Comparison of ENCODE assay signal across 14 cellular contexts in the genomic region with DNA sequence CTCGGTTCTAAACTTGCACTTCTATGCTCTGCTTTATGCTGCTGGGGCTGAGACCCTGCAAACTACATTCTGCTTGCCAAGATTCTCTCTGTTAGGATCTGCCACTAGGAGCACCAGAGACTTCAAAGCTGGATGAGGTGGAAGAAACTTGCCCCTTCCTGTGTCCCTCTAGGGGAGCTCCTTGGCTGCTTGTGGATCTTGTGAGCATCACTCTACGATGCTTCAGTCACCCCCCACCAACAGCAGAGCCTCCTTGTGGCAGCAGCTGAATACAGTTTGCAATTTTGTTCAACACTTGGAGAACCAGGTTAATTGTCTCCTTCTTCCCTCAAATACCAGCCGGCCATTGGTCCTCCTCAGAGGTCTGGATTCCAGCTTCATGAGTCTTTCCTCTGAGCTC.
DNase-seq lines count a peak whose midpoint lies in the region; ATAC-seq, FAIRE-seq and TF ChIP-seq lines count a peak whose summit lies in the region.
"Had no signal": no experiment of that assay in that cellular context is flagged by ENCODE, and none has a peak within 500 bp of the region (broad histone marks: within the 10 kb centered on the region; RNA-seq: fewer than 3 reads in every experiment).

No MANE protein-coding gene starts in this region.

- no peak overlapping the region for H3K9ac ChIP-seq in DND-41 (ENCODE audit: low read depth, low read length)
- no peak overlapping the region for H3K9ac ChIP-seq in GM12878 (ENCODE audit: control insufficient read depth, insufficient read depth, low read length)

- H3K36me3 Mint-ChIP-seq in immature natural killer cell = no peaks in the 10 kb centered on the region
- H3K36me3 Mint-ChIP-seq in activated T-helper 17 cell treated with anti-CD3 and anti-CD28 coated beads, Interleukin-2, amount 50 U/mL, for 72 hours (ENCODE audit: low read depth) = no peaks in the 10 kb centered on the region

- 20% methylated on average over 3 of the region's 3 CpGs for WGBS in GM12878 (ENCODE audit: insufficient coverage, insufficient replicate concordance, low lambda C conversion rate, missing lambda C conversion rate)

- RAD21 ChIA-PET in GM12878 (lab: Charles Lee; ENCODE audit: unreplicated experiment) = no interaction called here

- H3K4me1 ChIP-seq in DND-41 (ENCODE audit: insufficient read depth, low read length) (no peaks in the 10 kb centered on the region), GM12878 (ENCODE audit: control insufficient read depth, insufficient read depth, low read length) (no peaks in the 10 kb centered on the region), mucosa of descending colon (ENCODE audit: low read depth) (no peaks in the 10 kb centered on the region)

- POLR2A ChIA-PET in GM12878 (lab: Charles Lee) = no interaction called here

- no peak overlapping the region for H3K27ac ChIP-seq in DND-41 (ENCODE audit: low read length)
- H3K27ac ChIP-seq in GM12878 (ENCODE audit: control insufficient read depth, insufficient read depth) = no peak overlapping the region

- no TSS peak for BruUV-seq in GM12878 (replicated peaks; lab: Mats Ljungman, UMichigan)

- H3K27me3 ChIP-seq in DND-41 (ENCODE audit: insufficient read depth, low read length, poor library complexity) = no peaks in the 10 kb centered on the region
- H3K27me3 ChIP-seq in MG63 = no peaks in the 10 kb centered on the region
- no peaks in the 10 kb centered on the region for H3K27me3 ChIP-seq in GM12878 (replicated peaks in 1 of 2; ENCODE audit: control insufficient read depth in 2 of 2, insufficient read depth in 2 of 2, low read length in 1 of 2)

- DNase-seq in DND-41 (no peak), MG63 (peak; percentile 17), GM12878 (ENCODE audit: low read depth, low spot score) (no peak), mucosa of descending colon (no peak), immature natural killer cell (no peak), hippocampal formation (lab: John Stamatoyannopoulos, UW) (no peak)
- DNase-seq: activated CD4-positive, alpha-beta T cell treated with anti-CD3 and anti-CD28 coated beads for 4 hours; activated naive CD4-positive, alpha-beta T cell treated with anti-CD3 and anti-CD28 coated beads, Interleukin-2, amount 50 U/mL, for 16 hours; DMS79; HFFc6; NCI-H1092 had no signal

- no peaks in the 10 kb centered on the region for H3K4me1 Mint-ChIP-seq in immature natural killer cell
- no peaks in the 10 kb centered on the region for H3K4me1 Mint-ChIP-seq in activated T-helper 17 cell treated with anti-CD3 and anti-CD28 coated beads, Interleukin-2, amount 50 U/mL, for 72 hours

- H3K4me3 Mint-ChIP-seq in immature natural killer cell = no peak overlapping the region
- H3K4me3 Mint-ChIP-seq in activated T-helper 17 cell treated with anti-CD3 and anti-CD28 coated beads, Interleukin-2, amount 50 U/mL, for 72 hours = no peak overlapping the region
- H3K4me3 Mint-ChIP-seq: HFFc6 had no signal

- TF ChIP-seq RAD21 in GM12878 (IDR thresholded peaks at IDR 0.05; ENCODE audit: insufficient read depth, low read depth, low read length) = no peak

- CTCF ChIA-PET in GM12878 (lab: Yijun Ruan, JAX) = interaction anchor here (1.0 kb wide), 1 partner anchor 9 kb away, joined by 4 read pairs; no protein-coding TSS in a partner anchor

- H4K20me1 ChIP-seq in DND-41 (ENCODE audit: insufficient read depth, low read length) (no peaks in the 10 kb centered on the region), GM12878 (ENCODE audit: control insufficient read depth, insufficient read depth) (no peaks in the 10 kb centered on the region)

- H3K27ac Mint-ChIP-seq in immature natural killer cell = no peak overlapping the region
- no peak overlapping the region for H3K27ac Mint-ChIP-seq in activated T-helper 17 cell treated with anti-CD3 and anti-CD28 coated beads, Interleukin-2, amount 50 U/mL, for 72 hours
- H3K27ac Mint-ChIP-seq: HFFc6 had no signal

- H3K9me3 ChIP-seq in DND-41 (ENCODE audit: insufficient read depth, low read length, severe bottlenecking) (no peaks in the 10 kb centered on the region), MG63 (no peaks in the 10 kb centered on the region), GM12878 (replicated peaks; ENCODE audit: control insufficient read depth, insufficient read depth, low read length) (no peaks in the 10 kb centered on the region), mucosa of descending colon (no peaks in the 10 kb centered on the region)

- ATAC-seq in DND-41 (ENCODE audit: insufficient read depth, low read depth) (no peak), GM12878 (peak; percentile 33), mucosa of descending colon (peak; percentile 32), GM21381 (IDR thresholded peaks at IDR 0.05; ENCODE audit: unreplicated experiment) (no peak)
- no peak for ATAC-seq in activated T-helper 17 cell treated with anti-CD3 and anti-CD28 coated beads, Interleukin-2, amount 50 U/mL, for 72 hours (replicated peaks)

- in situ Hi-C loops in GM12878 (cut with MboI) = no loop called here

- H3K4me2 ChIP-seq in DND-41 (ENCODE audit: insufficient read depth, low read length) (no peak overlapping the region), GM12878 (ENCODE audit: control insufficient read depth, insufficient read depth) (no peak overlapping the region)

- H3K4me3 ChIP-seq in DND-41 (ENCODE audit: low read depth in 1 of 2, low read length in 2 of 2) (no peak overlapping the region), MG63 (no peak overlapping the region), GM12878 (no peak overlapping the region), mucosa of descending colon (no peak overlapping the region)

- peak; percentile 16 for TF ChIP-seq CTCF in DND-41 (IDR thresholded peaks at IDR 0.05; ENCODE audit: borderline replicate concordance, extremely low read depth, low read length, poor library complexity, severe bottlenecking)
- TF ChIP-seq CTCF in GM12878 (IDR thresholded peaks at IDR 0.05 in 2 of 3, conservative IDR thresholded peaks at IDR 0.05 in 1 of 3; ENCODE audit: control insufficient read depth in 2 of 3, extremely low read depth in 1 of 3, insufficient read depth in 1 of 3, low read depth in 3 of 3, low read length in 3 of 3) = no peak; a peak in 1 of 6 replicates
- TF ChIP-seq CTCF in mucosa of descending colon (IDR thresholded peaks at IDR 0.05) = no peak

- no peak for FAIRE-seq in GM12878 (lab: Jason Lieb, UNC)
- FAIRE-seq: RCC 7860 had no signal

- H3K36me3 ChIP-seq in DND-41 (ENCODE audit: insufficient read depth, low read length) = no peaks in the 10 kb centered on the region
- H3K36me3 ChIP-seq in MG63 = no peaks in the 10 kb centered on the region
- H3K36me3 ChIP-seq in GM12878 (ENCODE audit: control insufficient read depth in 2 of 2, insufficient read depth in 2 of 2, low read length in 1 of 2) = no peaks in the 10 kb centered on the region
- no peaks in the 10 kb centered on the region for H3K36me3 ChIP-seq in mucosa of descending colon (ENCODE audit: low read depth)

- TF ChIP-seq POLR2A in GM12878 (IDR thresholded peaks at IDR 0.05; ENCODE audit: low read depth, low read length) = no peak

- SMC1A ChIA-PET in GM12878 (lab: Charles Lee; ENCODE audit: uncharacterized antibody, unreplicated experiment) = no interaction called here

- intact Hi-C loops in GM12878 (cut with micrococcal nuclease; ENCODE audit: unreplicated experiment) = no loop called here
- intact Hi-C loops in mucosa of descending colon (cut with DNase I, micrococcal nuclease) = no loop called here

- no peak for TF ChIP-seq EP300 in GM12878 (IDR thresholded peaks at IDR 0.05; ENCODE audit: borderline replicate concordance in 1 of 2, control insufficient read depth in 1 of 2, low read depth in 2 of 2, low read length in 2 of 2)

- no peaks in the 10 kb centered on the region for H3K79me2 ChIP-seq in DND-41 (ENCODE audit: insufficient read depth, low read length)
- no peaks in the 10 kb centered on the region for H3K79me2 ChIP-seq in GM12878 (ENCODE audit: control insufficient read depth, insufficient read depth, low read length)

- H3K27me3 Mint-ChIP-seq in immature natural killer cell (ENCODE audit: low read depth in 3 of 3) = peaks cover 0 to 3% (median 0%) of the 10 kb centered on the region in 3 donors
- peaks cover 18% of the 10 kb centered on the region for H3K27me3 Mint-ChIP-seq in activated T-helper 17 cell treated with anti-CD3 and anti-CD28 coated beads, Interleukin-2, amount 50 U/mL, for 72 hours

- H2AFZ ChIP-seq in DND-41 (ENCODE audit: low read depth, low read length) (no peak overlapping the region), GM12878 (ENCODE audit: control insufficient read depth, low read depth, low read length) (no peak overlapping the region)

- H3K9me3 Mint-ChIP-seq in immature natural killer cell = peaks cover 0 to 8% (median 0%) of the 10 kb centered on the region in 6 donors
- H3K9me3 Mint-ChIP-seq in activated T-helper 17 cell treated with anti-CD3 and anti-CD28 coated beads, Interleukin-2, amount 50 U/mL, for 72 hours = no peaks in the 10 kb centered on the region

TF ChIP-seq in GM12878, 131 proteins besides CTCF, POLR2A, EP300 and RAD21:
- no peak for TF ChIP-seq TCF12 (IDR thresholded peaks at IDR 0.05; ENCODE audit: low read depth, low read length)
- TF ChIP-seq SMC3 (IDR thresholded peaks at IDR 0.05; ENCODE audit: borderline replicate concordance, low read length) = no peak
- TF ChIP-seq KAT2A (conservative IDR thresholded peaks at IDR 0.05; ENCODE audit: control insufficient read depth, low read depth, low read length) = no peak
- TF ChIP-seq, protein P1, sequence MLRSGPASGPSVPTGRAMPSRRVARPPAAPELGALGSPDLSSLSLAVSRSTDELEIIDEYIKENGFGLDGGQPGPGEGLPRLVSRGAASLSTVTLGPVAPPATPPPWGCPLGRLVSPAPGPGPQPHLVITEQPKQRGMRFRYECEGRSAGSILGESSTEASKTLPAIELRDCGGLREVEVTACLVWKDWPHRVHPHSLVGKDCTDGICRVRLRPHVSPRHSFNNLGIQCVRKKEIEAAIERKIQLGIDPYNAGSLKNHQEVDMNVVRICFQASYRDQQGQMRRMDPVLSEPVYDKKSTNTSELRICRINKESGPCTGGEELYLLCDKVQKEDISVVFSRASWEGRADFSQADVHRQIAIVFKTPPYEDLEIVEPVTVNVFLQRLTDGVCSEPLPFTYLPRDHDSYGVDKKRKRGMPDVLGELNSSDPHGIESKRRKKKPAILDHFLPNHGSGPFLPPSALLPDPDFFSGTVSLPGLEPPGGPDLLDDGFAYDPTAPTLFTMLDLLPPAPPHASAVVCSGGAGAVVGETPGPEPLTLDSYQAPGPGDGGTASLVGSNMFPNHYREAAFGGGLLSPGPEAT (IDR thresholded peaks at IDR 0.05; ENCODE audit: low read depth) = no peak
- TF ChIP-seq NBN (IDR thresholded peaks at IDR 0.05) = no peak
- TF ChIP-seq, protein P2, sequence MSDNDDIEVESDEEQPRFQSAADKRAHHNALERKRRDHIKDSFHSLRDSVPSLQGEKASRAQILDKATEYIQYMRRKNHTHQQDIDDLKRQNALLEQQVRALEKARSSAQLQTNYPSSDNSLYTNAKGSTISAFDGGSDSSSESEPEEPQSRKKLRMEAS (IDR thresholded peaks at IDR 0.05; ENCODE audit: low read depth, low read length) = no peak
- no peak for TF ChIP-seq ZNF207 (IDR thresholded peaks at IDR 0.05; ENCODE audit: borderline replicate concordance)
- no peak for TF ChIP-seq SMARCA5 (IDR thresholded peaks at IDR 0.05)
- no peak for TF ChIP-seq RB1 (IDR thresholded peaks at IDR 0.05; ENCODE audit: borderline replicate concordance)
- TF ChIP-seq MEF2A (IDR thresholded peaks at IDR 0.05; ENCODE audit: insufficient read depth, low read depth, low read length) = no peak

Comparison
In these comparisons a context has a peak if more than half of its experiments do, and no peak if none do; other contexts are left out.
1. ATAC-seq: peak in GM12878 (single experiment) and mucosa of descending colon (single experiment); none in DND-41 (single experiment), GM21381 (single experiment) and activated T-helper 17 cell treated with anti-CD3 and anti-CD28 coated beads, Interleukin-2, amount 50 U/mL, for 72 hours (single experiment).